In the genomic region with DNA sequence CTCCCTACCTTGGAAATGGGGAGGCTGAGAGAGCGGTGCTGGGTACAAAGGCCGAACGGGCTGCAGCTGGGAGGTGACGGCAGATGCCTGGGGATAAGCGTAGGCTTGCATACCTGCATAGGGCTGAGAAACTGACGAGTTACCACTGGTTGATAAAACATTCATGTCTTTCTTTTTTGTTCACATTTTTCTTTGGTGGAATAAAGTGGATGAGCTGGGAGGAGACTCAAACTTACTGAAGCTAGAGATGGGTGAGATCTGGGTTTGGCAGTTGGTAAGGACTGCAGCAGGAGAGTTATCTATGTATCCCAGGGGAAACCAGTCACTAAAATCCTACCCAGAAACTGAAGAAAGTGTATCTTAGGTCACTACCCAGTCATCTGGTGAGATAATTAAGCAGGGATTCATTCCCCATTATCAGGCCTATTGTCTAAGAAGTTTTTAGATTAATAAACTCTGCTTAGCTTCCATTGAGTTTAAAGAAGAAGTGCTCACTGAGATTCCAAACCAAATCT, we compare ENCODE assay signal across 20 cellular contexts. TPM values are rescaled to one million over a fixed set of nuclear protein-coding genes. Genes with fewer than 3 reads are reported as not detected.
DNase-seq lines count a peak whose midpoint lies in the region; ATAC-seq and TF ChIP-seq lines count a peak whose summit lies in the region.
"Had no signal": no experiment of that assay in that cellular context is flagged by ENCODE, and none has a peak within 500 bp of the region (broad histone marks: within the 10 kb centered on the region; RNA-seq: fewer than 3 reads in every experiment).

No MANE protein-coding gene starts in this region.

- H3K9me3 Mint-ChIP-seq in CD14-positive monocyte: no peaks in the 10 kb centered on the region

- H3K4me1 ChIP-seq in osteoblast (ENCODE audit: insufficient read depth, low read length): peaks cover 27% of the 10 kb centered on the region

- H3K9me3 ChIP-seq in osteoblast (ENCODE audit: low read depth, low read length): no peaks in the 10 kb centered on the region
- H3K9me3 ChIP-seq: A549 had no signal

- no peaks in the 10 kb centered on the region for H3K27me3 ChIP-seq in osteoblast (ENCODE audit: insufficient read depth, low read length)

- intact Hi-C loops in CD14-positive monocyte (cut with micrococcal nuclease): loop anchor here (2.0 to 5.0 kb wide), 2 partner anchors 34 to 35 kb away; partner anchors contain the start of genes SLC31A2 (in 2 of the 2), FKBP15 (in 1 of the 2) and SLC31A1 (in 1 of the 2)

- peak overlapping the region in 1 of 2 donors; percentile 86 for H3K4me3 Mint-ChIP-seq in CD14-positive monocyte

- no peaks in the 10 kb centered on the region for H3K27me3 Mint-ChIP-seq in CD14-positive monocyte (ENCODE audit: low read depth in 3 of 3)

- peak overlapping the region; percentile 95 to 99 (median 98) for H3K27ac Mint-ChIP-seq in CD14-positive monocyte

- no peak overlapping the region for H3K27ac ChIP-seq in osteoblast (ENCODE audit: low read depth, low read length)
- H3K27ac ChIP-seq: A549 had no signal

- peak; percentile 19 for ATAC-seq in esophagus mucosa
- ATAC-seq: A549, GM12878, HCT116, K562 had no signal

- peaks cover 63% of the 10 kb centered on the region for H3K36me3 ChIP-seq in osteoblast (ENCODE audit: insufficient read depth, low read length)

- TF ChIP-seq CTCF in CD14-positive monocyte (IDR thresholded peaks at IDR 0.05) (no peak), osteoblast (IDR thresholded peaks at IDR 0.05; ENCODE audit: extremely low read depth, low read depth, low read length) (no peak)

- peaks cover 56% of the 10 kb centered on the region for H3K4me1 Mint-ChIP-seq in CD14-positive monocyte

- no peak overlapping the region for H3K4me3 ChIP-seq in osteoblast (ENCODE audit: insufficient read depth, low read length)
- H3K4me3 ChIP-seq: A549, GM12878, GM23248, K562 had no signal

- DNase-seq in CD14-positive monocyte (ENCODE audit: low spot score) (no peak), RKO (ENCODE audit: low spot score) (peak; percentile 65), osteoblast (ENCODE audit: insufficient read length, low spot score, missing footprints) (peak; percentile 56), occipital lobe (lab: John Stamatoyannopoulos, UW) (no peak), NCI-H345 treated with DMSO at 0.1 percent for 48 hours (lab: John Stamatoyannopoulos, UW; ENCODE audit: unreplicated experiment) (no peak)
- no peak for DNase-seq in stimulated activated CD8-positive, alpha-beta memory T cell treated with anti-CD3 and anti-CD28 coated beads, Interleukin-4, amount 100 ng/mL, for 48 hours
- DNase-seq: C1 segment of cervical spinal cord, DMS 273 treated with DMSO at 0.1 percent for 48 hours, GDM1, GM23248, MV-4-11, NCI-H1417, NCI-H1930, NCI-H2171, NCI-H774 had no signal

- H3K4me2 ChIP-seq in osteoblast (ENCODE audit: insufficient read depth, low read length): no peak overlapping the region
- H3K4me2 ChIP-seq: A549 had no signal

- peaks cover 26% of the 10 kb centered on the region for H3K79me2 ChIP-seq in osteoblast (ENCODE audit: insufficient read depth, low read length)

- peaks cover 77 to 78% of the 10 kb centered on the region in 2 donors for H3K36me3 Mint-ChIP-seq in CD14-positive monocyte

- H4K20me1 ChIP-seq in osteoblast (ENCODE audit: insufficient read depth, low read length): no peaks in the 10 kb centered on the region

- no peak overlapping the region for H2AFZ ChIP-seq in osteoblast (ENCODE audit: low read length)
- H2AFZ ChIP-seq: GM23248 had no signal

RNA-seq across cellular contexts. Expression of gene FKBP15, which starts 34.8 kb away (rescaled TPM):
- polyA plus RNA-seq in CD14-positive monocyte: 10 to 100 TPM; 32.3 to 55.7 TPM
- total RNA-seq in esophagus mucosa: 18.8 TPM
- total RNA-seq in osteoblast: 29.8 and 31.8 TPM in 2 replicates
- total RNA-seq in occipital lobe: 22.3 TPM

RNA-seq across cellular contexts. Expression of gene SLC31A1, which starts 35.0 kb away (rescaled TPM):
- polyA plus RNA-seq in CD14-positive monocyte: 10 to 100 TPM; 38.8 to 49.0 TPM
- total RNA-seq in esophagus mucosa (22.2 TPM), osteoblast (45.2 and 53.0 TPM in 2 replicates), occipital lobe (7.6 TPM)

RNA-seq across cellular contexts. Expression of gene SLC31A2, which starts 35.5 kb away (rescaled TPM):
- 100 to 1,000 TPM; 188 to 247 TPM for polyA plus RNA-seq in CD14-positive monocyte
- total RNA-seq in esophagus mucosa (5.3 TPM), osteoblast (23.0 and 24.6 TPM in 2 replicates), occipital lobe (10.5 TPM)

Comparison
In these comparisons a context has a peak if more than half of its experiments do, and no peak if none do; other contexts are left out.
1. DNase-seq: peak in RKO (single experiment) and osteoblast (single experiment); none in CD14-positive monocyte (single experiment), occipital lobe (single experiment), stimulated activated CD8-positive, alpha-beta memory T cell treated with anti-CD3 and anti-CD28 coated beads, Interleukin-4, amount 100 ng/mL, for 48 hours (single experiment) and NCI-H345 treated with DMSO at 0.1 percent for 48 hours (single experiment).